In the genomic region with DNA sequence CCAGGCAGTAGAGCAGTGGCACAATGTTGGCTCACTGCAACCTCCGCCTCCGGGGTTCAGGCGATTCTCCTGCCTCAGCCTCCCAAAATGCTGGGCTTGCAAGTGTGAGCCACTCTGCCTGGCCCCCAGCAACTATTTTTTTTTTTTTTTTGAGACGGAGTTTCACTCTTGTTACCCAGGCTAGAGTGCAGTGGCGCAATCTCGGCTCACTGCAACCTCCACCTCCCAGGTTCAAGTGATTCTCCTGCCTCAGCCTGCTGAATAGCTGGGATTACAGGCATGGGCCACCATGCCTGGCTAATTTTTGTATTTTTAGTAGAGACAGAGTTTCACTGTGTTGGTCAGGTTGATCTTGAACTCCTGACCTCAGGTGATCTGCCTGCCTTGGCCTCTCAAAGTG, we compare ENCODE assay signal across 6 cellular contexts. TPM values are rescaled to one million over a fixed set of nuclear protein-coding genes. Genes with fewer than 3 reads are reported as not detected.
A peak's percentile ranks its signal among the peaks of the same experiment; 100 is the strongest.
DNase-seq lines count a peak whose midpoint lies in the region; ATAC-seq and TF ChIP-seq lines count a peak whose summit lies in the region.
"Not testable (repeated sequence)": the region's sequence is repeated elsewhere in the genome, so short reads cannot be mapped to it uniquely, and the experiment has no call there.

No MANE protein-coding gene starts in this region.

- DNase-seq in left lobe of liver (ENCODE audit: low spot score) = peak; percentile 55
- DNase-seq in psoas muscle = not testable (repeated sequence)
- peak; percentile 42 to 51 for DNase-seq in thyroid gland

- not testable (repeated sequence) for TF ChIP-seq POLR2A in thyroid gland (IDR thresholded peaks at IDR 0.05)

- intact Hi-C loops in psoas muscle (cut with DNase I); thyroid gland (cut with DNase I): not testable (repeated sequence)

- H3K27me3 ChIP-seq in BLaER1 treated with 17β-estradiol and CSF1 and Interleukin-3, amounts not matched to agents 10 nM and 100 nM; liver (ENCODE audit: control insufficient read depth in 4 of 4, insufficient read depth in 4 of 4, low read length in 3 of 4); psoas muscle (ENCODE audit: insufficient read depth in 3 of 3, low read length in 2 of 3); thyroid gland: not testable (repeated sequence)

- peak overlapping the region in 2 of 11 experiments; percentile 28 to 45; a peak in 2 of 22 replicates for H3K27ac ChIP-seq in BLaER1 treated with 17β-estradiol and CSF1 and Interleukin-3, amounts not matched to agents 10 nM and 100 nM
- not testable (repeated sequence) for H3K27ac ChIP-seq in HEK293 (ENCODE audit: extremely low read depth, low read depth, low read length)
- peak overlapping the region in 1 of 2 donors; percentile 41 for H3K27ac ChIP-seq in liver (ENCODE audit: low read depth in 1 of 2, low read length in 2 of 2)
- peak overlapping the region; percentile 36 for H3K27ac ChIP-seq in psoas muscle
- peak overlapping the region; percentile 75 to 92 (median 77) for H3K27ac ChIP-seq in thyroid gland

- H3K4me3 ChIP-seq in BLaER1 treated with 17β-estradiol and CSF1 and Interleukin-3, amounts not matched to agents 10 nM and 100 nM; HEK293 (ENCODE audit: low read depth, low read length); liver (ENCODE audit: low read depth in 1 of 3, low read length in 3 of 3); psoas muscle; thyroid gland (replicated peaks in 1 of 3): not testable (repeated sequence)

- ATAC-seq in left lobe of liver = peak; percentile 50
- not testable (repeated sequence) for ATAC-seq in psoas muscle

- H3K9me3 ChIP-seq in BLaER1 treated with 17β-estradiol and CSF1 and Interleukin-3, amounts not matched to agents 10 nM and 100 nM (replicated peaks in 1 of 11); HEK293 (ENCODE audit: control insufficient read depth, insufficient read depth, low read depth, low read length); liver (ENCODE audit: control insufficient read depth in 4 of 4, low read length in 3 of 4); psoas muscle; thyroid gland: not testable (repeated sequence)

- peaks cover 0 to 19% (median 4%) of the 10 kb centered on the region in 11 experiments; a peak in 7 of 22 replicates for H3K36me3 ChIP-seq in BLaER1 treated with 17β-estradiol and CSF1 and Interleukin-3, amounts not matched to agents 10 nM and 100 nM
- H3K36me3 ChIP-seq in HEK293 (ENCODE audit: control insufficient read depth in 2 of 2, insufficient read depth in 1 of 2, low read length in 2 of 2); liver (ENCODE audit: control insufficient read depth in 4 of 4, insufficient read depth in 3 of 4, low read depth in 1 of 4, low read length in 3 of 4); psoas muscle (ENCODE audit: insufficient read depth in 1 of 2, low read depth in 1 of 2); thyroid gland: not testable (repeated sequence)

- H3K4me2 ChIP-seq in BLaER1 treated with 17β-estradiol and CSF1 and Interleukin-3, amounts not matched to agents 10 nM and 100 nM = peak overlapping the region; percentile 44 to 86 (median 71); a peak in 21 of 22 replicates

- H3K9ac ChIP-seq in BLaER1 treated with 17β-estradiol and CSF1 and Interleukin-3, amounts not matched to agents 10 nM and 100 nM; liver (ENCODE audit: low read depth in 1 of 2, low read length in 2 of 2): not testable (repeated sequence)

- H4K20me1 ChIP-seq in BLaER1 treated with 17β-estradiol and CSF1 and Interleukin-3, amounts not matched to agents 10 nM and 100 nM = peaks cover 25 to 96% (median 55%) of the 10 kb centered on the region in 11 experiments; a peak in 20 of 22 replicates

- POLR2A ChIA-PET in HEK293 (lab: Yijun Ruan, JAX) = not testable (repeated sequence)

- WGBS in liver = 42% methylated on average over 6 of the region's 6 CpGs
- 73 to 94% (median 76%) methylated on average over 6 of the region's 6 CpGs for WGBS in psoas muscle, 3 donors
- 52 to 53% methylated on average over 6 of the region's 6 CpGs for WGBS in thyroid gland, 2 donors

- H3K4me1 ChIP-seq in BLaER1 treated with 17β-estradiol and CSF1 and Interleukin-3, amounts not matched to agents 10 nM and 100 nM = peaks cover 27 to 43% (median 37%) of the 10 kb centered on the region in 10 experiments
- H3K4me1 ChIP-seq in HEK293 (ENCODE audit: control insufficient read depth, insufficient read depth, low read length) (peaks cover 14% of the 10 kb centered on the region), liver (ENCODE audit: control insufficient read depth in 4 of 4, insufficient read depth in 4 of 4, low read length in 3 of 4) (peaks cover 7 to 40% (median 29%) of the 10 kb centered on the region in 4 donors), psoas muscle (peaks cover 36% of the 10 kb centered on the region), thyroid gland (peaks cover 52 to 74% of the 10 kb centered on the region in 2 donors)

- CTCF ChIA-PET in HEK293 (lab: Yijun Ruan, JAX) = not testable (repeated sequence)

- TF ChIP-seq RAD21 in liver (IDR thresholded peaks at IDR 0.05) = not testable (repeated sequence)

- TF ChIP-seq CTCF in HEK293 (tag by site-specific recombination; IDR thresholded peaks at IDR 0.05); liver (IDR thresholded peaks at IDR 0.05; ENCODE audit: low read depth, low read length, missing input control); psoas muscle (IDR thresholded peaks at IDR 0.05); thyroid gland (IDR thresholded peaks at IDR 0.05): not testable (repeated sequence)

TF ChIP-seq in HEK293, 187 proteins besides CTCF, POLR2A, EP300 and RAD21:
- TF ChIP-seq GLIS1 (tag by site-specific recombination; IDR thresholded peaks at IDR 0.05) = peak; percentile 47

TF ChIP-seq in liver, 16 proteins besides CTCF, POLR2A, EP300 and RAD21:
- TF ChIP-seq RXRA (IDR thresholded peaks at IDR 0.05) = peak in 1 of 2 donors; percentile 43
- peak; percentile 10 to 36 for TF ChIP-seq HNF4A (conservative IDR thresholded peaks at IDR 0.05)

RNA-seq across cellular contexts. Expression of a gene that starts 23.9 kb away (rescaled TPM):
- total RNA-seq in left lobe of liver (35.5 TPM), liver (100 to 1,000 TPM in 1 of 2 donors, 10 to 100 TPM in 1; 18.9 to 111 TPM), psoas muscle (100 to 1,000 TPM in 2 of 4 donors, 10 to 100 TPM in 2; 72.0 to 152 (median 97.1) TPM), thyroid gland (10 to 100 TPM; 64.8 to 88.2 (median 82.2) TPM)
- polyA plus RNA-seq in liver (10 to 100 TPM in 1 of 2 donors, 1 to 10 TPM in 1; 6.1 to 12.2 TPM), psoas muscle (10 to 100 TPM; 11.4 to 91.0 (median 24.4) TPM)

RNA-seq across cellular contexts. Expression of a gene that starts 52.0 kb away (rescaled TPM):
- total RNA-seq in left lobe of liver (16.9 TPM), liver (10 to 100 TPM in 1 of 2 donors, 1 to 10 TPM in 1; 6.3 to 14.1 TPM), psoas muscle (10 to 100 TPM; 25.2 to 48.8 (median 38.7) TPM), thyroid gland (10 to 100 TPM; 10.6 to 14.7 (median 11.5) TPM)
- polyA plus RNA-seq in liver (10 to 100 TPM in 1 of 2 donors, 1 to 10 TPM in 1; 4.7 to 11.2 TPM), psoas muscle (10 to 100 TPM; 27.4 to 41.8 (median 30.5) TPM)
